In the genomic region with DNA sequence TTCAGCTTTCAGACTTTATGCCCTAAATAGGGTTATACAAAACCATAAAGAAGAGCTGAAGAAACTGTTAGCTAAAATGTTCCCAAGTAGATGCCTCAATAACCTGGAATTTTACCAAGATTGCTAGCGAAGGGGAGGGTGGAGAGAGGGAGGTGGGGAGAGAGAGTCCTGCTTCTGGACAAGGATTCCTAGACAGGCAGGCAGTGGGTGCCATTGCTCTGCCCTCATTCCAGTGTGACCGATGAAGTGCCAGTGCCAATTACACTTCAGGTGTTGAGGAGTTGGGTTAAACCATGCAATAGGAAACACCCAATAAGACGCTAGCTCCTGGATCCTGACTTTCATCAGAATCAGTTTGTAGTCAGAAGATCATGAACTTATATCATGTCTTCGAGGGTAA, we compare ENCODE assay signal across 26 cellular contexts. TPM values are rescaled to one million over a fixed set of nuclear protein-coding genes. Genes with fewer than 3 reads are reported as not detected.
"Had no signal": no experiment of that assay in that cellular context is flagged by ENCODE, and none has a peak within 500 bp of the region (broad histone marks: within the 10 kb centered on the region; RNA-seq: fewer than 3 reads in every experiment).

No MANE protein-coding gene starts in this region.

- DNase-seq: colonic mucosa; effector CD8-positive, alpha-beta T cell; endodermal cell; foreskin fibroblast; gastrocnemius medialis; head of caudate nucleus; hippocampal formation; left colon; mammary epithelial cell; mesendoderm; naive thymus-derived CD8-positive, alpha-beta T cell; nephron progenitor cell; nucleus accumbens; stimulated activated CD4-positive, alpha-beta T cell treated with anti-CD3 and anti-CD28 coated beads, Interleukin-2, amount 100 ng/mL, for 24 hours; stimulated activated CD4-positive, alpha-beta T cell treated with anti-CD3 and anti-CD28 coated beads, Interleukin-4, amount 100 ng/mL, for 24 hours; stimulated activated naive CD4-positive, alpha-beta T cell treated with Interleukin-2 at 50 U/mL for 16 hours; stomach; tibial artery; uterus had no signal

- H3K27ac ChIP-seq: colonic mucosa, epithelial cell of prostate, gastrocnemius medialis, prostate gland, stomach, tibial artery, upper lobe of left lung, uterus had no signal

- H3K4me3 ChIP-seq: colonic mucosa, gastrocnemius medialis, prostate gland, stomach, tibial artery, upper lobe of left lung, uterus had no signal

- H3K27me3 ChIP-seq: colonic mucosa, gastrocnemius medialis, stomach, tibial artery, upper lobe of left lung, uterus had no signal

- FAIRE-seq: islet of Langerhans had no signal

- H3K9me3 ChIP-seq: colonic mucosa, gastrocnemius medialis, prostate gland, upper lobe of left lung had no signal

- ATAC-seq: esophagus mucosa; gastrocnemius medialis; left colon; naive thymus-derived CD8-positive, alpha-beta T cell; sciatic nerve; stimulated activated effector memory CD8-positive, alpha-beta T cell treated with anti-CD3 and anti-CD28 coated beads, Interleukin-12 subunit alpha, Interleukin-12 subunit beta, amount 100 ng/mL, for 72 hours had no signal

- H3K4me1 ChIP-seq: colonic mucosa, gastrocnemius medialis, prostate gland, upper lobe of left lung, uterus had no signal

- H3K36me3 ChIP-seq: colonic mucosa, uterus had no signal

RNA-seq across cellular contexts. Expression of a gene that starts 20.9 kb away (rescaled TPM):
- total RNA-seq: naive thymus-derived CD8-positive, alpha-beta T cell had no signal
- polyA plus RNA-seq: naive thymus-derived CD8-positive, alpha-beta T cell had no signal
